ENCODE assay signal across 24 cellular contexts in the genomic region with DNA sequence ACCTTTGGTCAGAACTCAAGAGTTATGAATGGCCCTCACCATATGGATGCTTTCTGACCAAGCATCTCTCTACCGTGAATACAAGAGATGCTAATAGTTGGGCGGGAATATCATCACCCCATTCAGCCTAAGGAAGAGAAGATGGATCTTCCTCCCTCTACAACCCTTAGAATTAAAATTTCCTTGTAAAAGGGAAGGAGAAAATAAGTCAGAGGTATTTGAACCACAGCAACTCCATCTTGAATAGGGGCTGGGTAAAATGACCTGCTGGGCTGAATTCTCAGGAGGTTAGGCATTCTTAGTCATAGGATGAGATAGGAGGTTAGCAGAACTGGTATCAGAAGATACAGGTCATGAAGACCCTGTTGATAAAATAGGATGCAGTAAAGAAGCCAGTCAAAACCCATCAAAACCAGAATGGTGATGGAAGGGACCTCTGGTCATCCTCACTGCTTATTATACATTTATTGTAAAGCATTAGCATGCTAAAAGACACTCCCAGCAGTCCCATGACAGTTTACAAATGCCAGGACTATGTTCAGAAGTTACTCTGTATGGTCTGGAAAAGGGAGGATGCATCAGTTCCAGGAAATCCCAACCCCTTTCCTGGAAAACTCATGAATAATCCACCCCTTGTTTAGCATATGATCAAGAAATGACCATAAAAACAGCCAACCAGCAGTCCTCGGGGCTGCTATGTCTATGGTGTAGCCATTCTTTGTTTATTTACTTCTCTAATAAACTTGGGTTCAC.
"Had no signal": no experiment of that assay in that cellular context is flagged by ENCODE, and none has a peak within 500 bp of the region (broad histone marks: within the 10 kb centered on the region; RNA-seq: fewer than 3 reads in every experiment).

No MANE protein-coding gene starts in this region.

- H3K4me3 ChIP-seq: ascending aorta, body of pancreas had no signal

- DNase-seq: activated CD4-positive, alpha-beta T cell treated with anti-CD3 and anti-CD28 coated beads for 48 hours; activated CD4-positive, alpha-beta T cell treated with anti-CD3 and anti-CD28 coated beads, Interleukin-2, amount 50 U/mL, for 48 hours; activated CD8-positive, alpha-beta memory T cell treated with anti-CD3 and anti-CD28 coated beads, Interleukin-2, amount 10 ng/mL, durations not matched to agents 7 days and 5 days; activated effector memory CD4-positive, alpha-beta T cell treated with anti-CD3 and anti-CD28 coated beads, Interleukin-2, amount 50 U/mL, for 16 hours; activated naive CD4-positive, alpha-beta T cell treated with Interleukin-2 at 50 U/mL for 16 hours; activated naive CD8-positive, alpha-beta T cell treated with anti-CD3 and anti-CD28 coated beads, Interleukin-2, amount 50 U/mL, for 24 hours; activated T-cell treated with anti-CD3 and anti-CD28 coated beads, Interleukin-2, amount 50 U/mL, for 24 hours; amniotic stem cell; body of pancreas; KG1; NCI-H1092 treated with DMSO at 0.1 percent for 48 hours; NCI-H1436; NCI-H1694 treated with DMSO at 0.1 percent for 48 hours; NCI-H2029 treated with DMSO at 0.1 percent for 48 hours; NCI-H345; NCI-H510A; NCI-H69; PC-3; SHP77 had no signal

- ATAC-seq: activated CD4-positive, CD25-positive, alpha-beta regulatory T cell treated with anti-CD3 and anti-CD28 coated beads, Interleukin-2, amount 50 U/mL, for 24 hours; activated CD8-positive, alpha-beta memory T cell treated with anti-CD3 and anti-CD28 coated beads, Interleukin-2, amount 10 ng/mL, durations not matched to agents 7 days and 5 days; activated naive CD4-positive, alpha-beta T cell treated with anti-CD3 and anti-CD28 coated beads, Interleukin-2, amount 50 U/mL, for 72 hours; activated naive CD8-positive, alpha-beta T cell treated with anti-CD3 and anti-CD28 coated beads, Interleukin-2, amount 50 U/mL, for 24 hours; body of pancreas; PC-3 had no signal

- H3K27ac ChIP-seq: ascending aorta, body of pancreas had no signal

- FAIRE-seq: bronchial epithelial cell, RCC 7860 had no signal

- H3K9me3 ChIP-seq: ascending aorta, body of pancreas had no signal

- H3K27me3 ChIP-seq: ascending aorta, body of pancreas had no signal
